ENCODE assay signal across 1 cellular context in the genomic region with DNA sequence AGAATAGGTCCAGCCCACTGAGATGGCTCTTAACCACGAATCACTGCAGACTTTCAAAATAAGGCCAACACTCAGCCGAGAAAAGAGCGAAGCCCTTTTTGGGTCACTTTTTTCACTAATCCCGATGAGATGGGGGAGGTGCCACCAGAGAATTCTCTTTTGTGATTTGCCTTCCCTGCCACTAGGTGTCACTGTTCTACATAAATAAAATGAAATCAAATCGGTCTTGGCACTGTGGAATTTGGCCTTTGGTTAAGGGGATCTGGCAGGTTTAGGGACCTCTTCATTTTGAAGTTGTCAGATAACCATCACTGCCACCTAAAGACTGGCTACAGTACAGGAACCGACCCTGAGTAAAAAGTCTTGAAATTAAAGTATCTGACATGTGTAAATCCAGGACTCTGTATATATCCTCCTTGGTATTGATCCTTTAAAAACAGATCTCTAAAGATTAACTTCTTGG.
TF ChIP-seq lines count a peak whose summit lies in the region.

No MANE protein-coding gene starts in this region.

TF ChIP-seq in WTC11, 78 proteins besides CTCF, POLR2A, EP300 and RAD21 (continued from another document):
- TF ChIP-seq, protein P1, sequence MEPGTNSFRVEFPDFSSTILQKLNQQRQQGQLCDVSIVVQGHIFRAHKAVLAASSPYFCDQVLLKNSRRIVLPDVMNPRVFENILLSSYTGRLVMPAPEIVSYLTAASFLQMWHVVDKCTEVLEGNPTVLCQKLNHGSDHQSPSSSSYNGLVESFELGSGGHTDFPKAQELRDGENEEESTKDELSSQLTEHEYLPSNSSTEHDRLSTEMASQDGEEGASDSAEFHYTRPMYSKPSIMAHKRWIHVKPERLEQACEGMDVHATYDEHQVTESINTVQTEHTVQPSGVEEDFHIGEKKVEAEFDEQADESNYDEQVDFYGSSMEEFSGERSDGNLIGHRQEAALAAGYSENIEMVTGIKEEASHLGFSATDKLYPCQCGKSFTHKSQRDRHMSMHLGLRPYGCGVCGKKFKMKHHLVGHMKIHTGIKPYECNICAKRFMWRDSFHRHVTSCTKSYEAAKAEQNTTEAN (CRISPR knock-in tag; IDR thresholded peaks at IDR 0.05): no peak
- no peak for TF ChIP-seq GTF2I (CRISPR knock-in tag; conservative IDR thresholded peaks at IDR 0.05)
- TF ChIP-seq, protein P2, sequence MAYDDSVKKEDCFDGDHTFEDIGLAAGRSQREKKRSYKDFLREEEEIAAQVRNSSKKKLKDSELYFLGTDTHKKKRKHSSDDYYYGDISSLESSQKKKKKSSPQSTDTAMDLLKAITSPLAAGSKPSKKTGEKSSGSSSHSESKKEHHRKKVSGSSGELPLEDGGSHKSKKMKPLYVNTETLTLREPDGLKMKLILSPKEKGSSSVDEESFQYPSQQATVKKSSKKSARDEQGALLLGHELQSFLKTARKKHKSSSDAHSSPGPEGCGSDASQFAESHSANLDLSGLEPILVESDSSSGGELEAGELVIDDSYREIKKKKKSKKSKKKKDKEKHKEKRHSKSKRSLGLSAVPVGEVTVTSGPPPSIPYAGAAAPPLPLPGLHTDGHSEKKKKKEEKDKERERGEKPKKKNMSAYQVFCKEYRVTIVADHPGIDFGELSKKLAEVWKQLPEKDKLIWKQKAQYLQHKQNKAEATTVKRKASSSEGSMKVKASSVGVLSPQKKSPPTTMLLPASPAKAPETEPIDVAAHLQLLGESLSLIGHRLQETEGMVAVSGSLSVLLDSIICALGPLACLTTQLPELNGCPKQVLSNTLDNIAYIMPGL (CRISPR knock-in tag; IDR thresholded peaks at IDR 0.05): no peak
- no peak for TF ChIP-seq FOXJ3 (CRISPR knock-in tag; IDR thresholded peaks at IDR 0.05; ENCODE audit: borderline replicate concordance)
- no peak for TF ChIP-seq HMGA2 (CRISPR knock-in tag; IDR thresholded peaks at IDR 0.05)
